Comparison of ENCODE assay signal across 14 cellular contexts in the genomic region with DNA sequence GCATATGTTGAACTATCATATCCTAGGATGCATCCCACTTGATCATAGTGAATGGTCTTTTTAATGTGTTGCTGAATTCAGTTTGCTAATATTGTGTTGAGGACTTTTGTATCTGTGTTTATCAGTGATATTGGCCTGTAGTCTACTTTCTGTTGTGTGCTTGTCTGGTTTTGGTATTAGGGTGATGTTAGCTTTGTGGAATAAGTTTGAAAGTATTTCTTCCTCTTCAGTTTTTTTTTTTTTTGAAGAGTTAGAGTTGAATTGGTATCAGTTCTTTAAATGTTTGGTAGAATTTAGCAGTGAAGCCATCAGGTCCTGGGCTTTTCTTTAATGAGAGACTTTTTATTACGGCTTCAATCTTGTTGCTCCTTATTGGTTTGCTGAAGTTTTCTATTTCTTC.
DNase-seq lines count a peak whose midpoint lies in the region; ATAC-seq and TF ChIP-seq lines count a peak whose summit lies in the region.
"Had no signal": no experiment of that assay in that cellular context is flagged by ENCODE, and none has a peak within 500 bp of the region (broad histone marks: within the 10 kb centered on the region; RNA-seq: fewer than 3 reads in every experiment).

No MANE protein-coding gene starts in this region.

- TF ChIP-seq CTCF in SU-DHL-6 (IDR thresholded peaks at IDR 0.05; ENCODE audit: insufficient read depth, low read length, poor library complexity, severe bottlenecking) = no peak
- no peak for TF ChIP-seq CTCF in foreskin keratinocyte (conservative IDR thresholded peaks at IDR 0.05)
- TF ChIP-seq CTCF in heart left ventricle (IDR thresholded peaks at IDR 0.05) = no peak

- H3K4me3 Mint-ChIP-seq in naive B cell = peak overlapping the region; percentile 67 to 95 (median 87)
- H3K4me3 Mint-ChIP-seq: CD4-positive, alpha-beta T cell had no signal

- H3K9me3 ChIP-seq in BLaER1 treated with 17β-estradiol and CSF1 and Interleukin-3, amounts not matched to agents 10 nM and 100 nM (replicated peaks in 1 of 11) = peaks cover 18 to 45% (median 43%) of the 10 kb centered on the region in 11 experiments
- H3K9me3 ChIP-seq in SU-DHL-6 (ENCODE audit: insufficient read depth, low read length) = peaks cover 5% of the 10 kb centered on the region; the same call in 1 of the 2 replicates
- peaks cover 0 to 12% (median 2%) of the 10 kb centered on the region in 12 donors for H3K9me3 ChIP-seq in heart left ventricle

- no peaks in the 10 kb centered on the region for H3K9me2 ChIP-seq in SU-DHL-6 (replicated peaks; ENCODE audit: insufficient read depth, low read length)

- DNase-seq in naive B cell = peak; percentile 48
- no peak for DNase-seq in NCI-H1694 treated with DMSO at 0.1 percent for 48 hours (lab: John Stamatoyannopoulos, UW)
- DNase-seq in foreskin keratinocyte = no peak
- DNase-seq in heart left ventricle = no peak
- DNase-seq: CD4-positive, alpha-beta T cell; DMS79 treated with DMSO at 0.1 percent for 48 hours; H7; IMR-90; NCI-H187 treated with DMSO at 0.1 percent for 48 hours; NCI-H526 treated with DMSO at 0.1 percent for 48 hours had no signal

- H3K4me1 Mint-ChIP-seq in naive B cell = peaks cover 66 to 90% (median 81%) of the 10 kb centered on the region in 3 donors

- peak overlapping the region in 9 of 11 experiments; percentile 65 to 82 (median 77); a peak in 16 of 22 replicates for H3K27ac ChIP-seq in BLaER1 treated with 17β-estradiol and CSF1 and Interleukin-3, amounts not matched to agents 10 nM and 100 nM
- H3K27ac ChIP-seq in SU-DHL-6 (ENCODE audit: low read depth, low read length) (peak overlapping the region; percentile 90; the same call in 1 of the 2 replicates), foreskin keratinocyte (no peak overlapping the region), heart left ventricle (no peak overlapping the region)

- H3K79me2 ChIP-seq in SU-DHL-6 (ENCODE audit: insufficient read depth, low read length) = no peaks in the 10 kb centered on the region

- H3K4me1 ChIP-seq in BLaER1 treated with 17β-estradiol and CSF1 and Interleukin-3, amounts not matched to agents 10 nM and 100 nM = peaks cover 46 to 63% (median 55%) of the 10 kb centered on the region in 10 experiments
- H3K4me1 ChIP-seq in foreskin keratinocyte (no peaks in the 10 kb centered on the region), heart left ventricle (peaks cover 0 to 23% (median 0%) of the 10 kb centered on the region in 12 donors)

- H3F3A ChIP-seq in SU-DHL-6 (ENCODE audit: insufficient read depth) = peaks cover 16% of the 10 kb centered on the region; the same call in 1 of the 2 replicates

- no peaks in the 10 kb centered on the region for H3K27me3 Mint-ChIP-seq in naive B cell
- H3K27me3 Mint-ChIP-seq: CD4-positive, alpha-beta T cell had no signal

- no peak overlapping the region for H3K9ac ChIP-seq in BLaER1 treated with 17β-estradiol and CSF1 and Interleukin-3, amounts not matched to agents 10 nM and 100 nM
- H3K9ac ChIP-seq in SU-DHL-6 (ENCODE audit: low read length) = no peak overlapping the region

- 91 to 96% (median 96%) methylated on average over 1 of the region's 1 CpG for WGBS in heart left ventricle, 4 donors

- H3K27me3 ChIP-seq in BLaER1 treated with 17β-estradiol and CSF1 and Interleukin-3, amounts not matched to agents 10 nM and 100 nM = no peaks in the 10 kb centered on the region
- H3K27me3 ChIP-seq in SU-DHL-6 (ENCODE audit: low read length) = no peaks in the 10 kb centered on the region
- peaks cover 2% of the 10 kb centered on the region for H3K27me3 ChIP-seq in foreskin keratinocyte
- no peaks in the 10 kb centered on the region for H3K27me3 ChIP-seq in heart left ventricle

- peaks cover 0 to 23% (median under 1%) of the 10 kb centered on the region in 11 experiments; a peak in 8 of 22 replicates for H3K36me3 ChIP-seq in BLaER1 treated with 17β-estradiol and CSF1 and Interleukin-3, amounts not matched to agents 10 nM and 100 nM
- H3K36me3 ChIP-seq in SU-DHL-6 (ENCODE audit: low read length) (no peaks in the 10 kb centered on the region; the same call in 1 of the 2 replicates), heart left ventricle (no peaks in the 10 kb centered on the region)

- peak; percentile 44 for ATAC-seq in GM19351 (IDR thresholded peaks at IDR 0.05; ENCODE audit: unreplicated experiment)
- peak; percentile 59 to 63 for ATAC-seq in naive B cell (ENCODE audit: low read depth in 2 of 2)
- ATAC-seq in foreskin keratinocyte = no peak
- no peak for ATAC-seq in GM19467 (IDR thresholded peaks at IDR 0.05; ENCODE audit: unreplicated experiment)
- no peak for ATAC-seq in heart left ventricle

- intact Hi-C loops in heart left ventricle (cut with DNase I) = loop anchor here in 1 of 10 donors (10.0 kb wide), 1 partner anchor 72 kb away; no protein-coding TSS in a partner anchor

- peaks cover 0 to 7% (median 4%) of the 10 kb centered on the region in 7 donors for H3K9me3 Mint-ChIP-seq in naive B cell
- H3K9me3 Mint-ChIP-seq: CD4-positive, alpha-beta T cell had no signal

- H3K36me3 Mint-ChIP-seq in naive B cell = peaks cover 0 to 3% of the 10 kb centered on the region in 2 donors

- H4K20me1 ChIP-seq in BLaER1 treated with 17β-estradiol and CSF1 and Interleukin-3, amounts not matched to agents 10 nM and 100 nM = no peaks in the 10 kb centered on the region
- H4K20me1 ChIP-seq in SU-DHL-6 (ENCODE audit: low read depth, low read length) = no peaks in the 10 kb centered on the region

- H3K4me3 ChIP-seq in BLaER1 treated with 17β-estradiol and CSF1 and Interleukin-3, amounts not matched to agents 10 nM and 100 nM = no peak overlapping the region
- H3K4me3 ChIP-seq in SU-DHL-6 (ENCODE audit: insufficient read depth, low read length, poor library complexity, severe bottlenecking) = no peak overlapping the region
- no peak overlapping the region for H3K4me3 ChIP-seq in heart left ventricle

- no peak for TF ChIP-seq POLR2A in heart left ventricle (IDR thresholded peaks at IDR 0.05)

- H3K27ac Mint-ChIP-seq in naive B cell = peak overlapping the region; percentile 85 to 97 (median 94)
- H3K27ac Mint-ChIP-seq: CD4-positive, alpha-beta T cell had no signal

- no peak overlapping the region for H2AFZ ChIP-seq in SU-DHL-6 (ENCODE audit: low read depth, low read length, severe bottlenecking)

- peak overlapping the region; percentile 60 to 84 (median 77); a peak in 19 of 22 replicates for H3K4me2 ChIP-seq in BLaER1 treated with 17β-estradiol and CSF1 and Interleukin-3, amounts not matched to agents 10 nM and 100 nM
- peak overlapping the region; percentile 95 for H3K4me2 ChIP-seq in SU-DHL-6 (ENCODE audit: low read depth, low read length, poor library complexity, severe bottlenecking)

Comparison
In these comparisons a context has a peak if more than half of its experiments do, and no peak if none do; other contexts are left out.
1. H3K27ac ChIP-seq: peak in BLaER1 treated with 17β-estradiol and CSF1 and Interleukin-3, amounts not matched to agents 10 nM and 100 nM (9 of 11) and SU-DHL-6 (single experiment); none in foreskin keratinocyte (single experiment) and heart left ventricle (0 of 12).
2. ATAC-seq: peak in GM19351 (single experiment) and naive B cell (2 of 2); none in foreskin keratinocyte (single experiment), GM19467 (single experiment) and heart left ventricle (0 of 4).